In genomic region chr17:58336456-58337094, GRCh38 we compare ENCODE assay signal across 1 cellular context.
A peak's percentile ranks its signal among the peaks of the same experiment; 100 is the strongest.
TF ChIP-seq lines count a peak whose summit lies in the region.

No MANE protein-coding gene starts in this region.

TF ChIP-seq in GM12878, 131 proteins besides CTCF, POLR2A, EP300 and RAD21:
- TF ChIP-seq MTA2 (IDR thresholded peaks at IDR 0.05; ENCODE audit: low read depth) (no peak), TAF1 (IDR thresholded peaks at IDR 0.05; ENCODE audit: borderline replicate concordance, low read depth, low read length) (0 out of 2 replicates have a peak, but pooled peaks have one; percentile 14), SIN3A (IDR thresholded peaks at IDR 0.05; ENCODE audit: low read depth, low read length) (no peak; the same call in 1 of the 2 replicates), BACH1 (IDR thresholded peaks at IDR 0.05; ENCODE audit: borderline replicate concordance) (peak; percentile 33; the same call in 1 of the 2 replicates), WRNIP1 (IDR thresholded peaks at IDR 0.05; ENCODE audit: borderline replicate concordance, low read depth, low read length) (peak; percentile 28; the same call in 1 of the 2 replicates), CEBPB (IDR thresholded peaks at IDR 0.05; ENCODE audit: borderline replicate concordance in 1 of 2, low read depth in 2 of 2, low read length in 2 of 2) (no peak), PML (IDR thresholded peaks at IDR 0.05; ENCODE audit: low read length) (no peak), YY1 (IDR thresholded peaks at IDR 0.05; ENCODE audit: low read depth, low read length) (0 out of 2 replicates have a peak, but pooled peaks have one; percentile 33), PKNOX1 (IDR thresholded peaks at IDR 0.05) (no peak), POU2F2 (IDR thresholded peaks at IDR 0.05; ENCODE audit: borderline replicate concordance, low read depth, low read length) (peak; percentile 62; the same call in 1 of the 3 replicates), SMC3 (IDR thresholded peaks at IDR 0.05; ENCODE audit: borderline replicate concordance, low read length) (0 out of 2 replicates have a peak, but pooled peaks have one; percentile 8), SREBF2 (IDR thresholded peaks at IDR 0.05; ENCODE audit: low read length) (no peak), SPI1 (IDR thresholded peaks at IDR 0.05; ENCODE audit: borderline replicate concordance, insufficient read depth, low read depth, low read length) (0 out of 2 replicates have a peak, but pooled peaks have one; percentile 3), HDGF (IDR thresholded peaks at IDR 0.05) (0 out of 2 replicates have a peak, but pooled peaks have one; percentile 11), TCF3 (IDR thresholded peaks at IDR 0.05; ENCODE audit: borderline replicate concordance, insufficient read depth, low read depth, low read length) (0 out of 2 replicates have a peak, but pooled peaks have one; percentile 16), POLR2AphosphoS2 (IDR thresholded peaks at IDR 0.05; ENCODE audit: low read depth, low read length) (0 out of 2 replicates have a peak, but pooled peaks have one; percentile 34), ELK1 (IDR thresholded peaks at IDR 0.05; ENCODE audit: low read depth, low read length) (0 out of 2 replicates have a peak, but pooled peaks have one; percentile 31), MYB (IDR thresholded peaks at IDR 0.05; ENCODE audit: borderline replicate concordance, low read depth, low read length) (no peak), IKZF1 (conservative IDR thresholded peaks at IDR 0.05) (peak; percentile 74), IKZF2 (IDR thresholded peaks at IDR 0.05) (peak; percentile 15 to 62; a peak in 2 of 4 replicates), NR2F1 (conservative IDR thresholded peaks at IDR 0.05) (0 out of 2 replicates have a peak, but pooled peaks have one; percentile 20)
- TF ChIP-seq, protein P1, sequence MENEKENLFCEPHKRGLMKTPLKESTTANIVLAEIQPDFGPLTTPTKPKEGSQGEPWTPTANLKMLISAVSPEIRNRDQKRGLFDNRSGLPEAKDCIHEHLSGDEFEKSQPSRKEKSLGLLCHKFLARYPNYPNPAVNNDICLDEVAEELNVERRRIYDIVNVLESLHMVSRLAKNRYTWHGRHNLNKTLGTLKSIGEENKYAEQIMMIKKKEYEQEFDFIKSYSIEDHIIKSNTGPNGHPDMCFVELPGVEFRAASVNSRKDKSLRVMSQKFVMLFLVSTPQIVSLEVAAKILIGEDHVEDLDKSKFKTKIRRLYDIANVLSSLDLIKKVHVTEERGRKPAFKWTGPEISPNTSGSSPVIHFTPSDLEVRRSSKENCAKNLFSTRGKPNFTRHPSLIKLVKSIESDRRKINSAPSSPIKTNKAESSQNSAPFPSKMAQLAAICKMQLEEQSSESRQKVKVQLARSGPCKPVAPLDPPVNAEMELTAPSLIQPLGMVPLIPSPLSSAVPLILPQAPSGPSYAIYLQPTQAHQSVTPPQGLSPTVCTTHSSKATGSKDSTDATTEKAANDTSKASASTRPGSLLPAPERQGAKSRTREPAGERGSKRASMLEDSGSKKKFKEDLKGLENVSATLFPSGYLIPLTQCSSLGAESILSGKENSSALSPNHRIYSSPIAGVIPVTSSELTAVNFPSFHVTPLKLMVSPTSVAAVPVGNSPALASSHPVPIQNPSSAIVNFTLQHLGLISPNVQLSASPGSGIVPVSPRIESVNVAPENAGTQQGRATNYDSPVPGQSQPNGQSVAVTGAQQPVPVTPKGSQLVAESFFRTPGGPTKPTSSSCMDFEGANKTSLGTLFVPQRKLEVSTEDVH (IDR thresholded peaks at IDR 0.05; ENCODE audit: low read depth, partially characterized antibody) = no peak
- TF ChIP-seq, protein P2, sequence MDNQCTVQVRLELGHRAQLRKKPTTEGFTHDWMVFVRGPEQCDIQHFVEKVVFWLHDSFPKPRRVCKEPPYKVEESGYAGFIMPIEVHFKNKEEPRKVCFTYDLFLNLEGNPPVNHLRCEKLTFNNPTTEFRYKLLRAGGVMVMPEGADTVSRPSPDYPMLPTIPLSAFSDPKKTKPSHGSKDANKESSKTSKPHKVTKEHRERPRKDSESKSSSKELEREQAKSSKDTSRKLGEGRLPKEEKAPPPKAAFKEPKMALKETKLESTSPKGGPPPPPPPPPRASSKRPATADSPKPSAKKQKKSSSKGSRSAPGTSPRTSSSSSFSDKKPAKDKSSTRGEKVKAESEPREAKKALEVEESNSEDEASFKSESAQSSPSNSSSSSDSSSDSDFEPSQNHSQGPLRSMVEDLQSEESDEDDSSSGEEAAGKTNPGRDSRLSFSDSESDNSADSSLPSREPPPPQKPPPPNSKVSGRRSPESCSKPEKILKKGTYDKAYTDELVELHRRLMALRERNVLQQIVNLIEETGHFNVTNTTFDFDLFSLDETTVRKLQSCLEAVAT (IDR thresholded peaks at IDR 0.05) = peak; percentile 7
- TF ChIP-seq, protein P3, sequence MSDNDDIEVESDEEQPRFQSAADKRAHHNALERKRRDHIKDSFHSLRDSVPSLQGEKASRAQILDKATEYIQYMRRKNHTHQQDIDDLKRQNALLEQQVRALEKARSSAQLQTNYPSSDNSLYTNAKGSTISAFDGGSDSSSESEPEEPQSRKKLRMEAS (IDR thresholded peaks at IDR 0.05; ENCODE audit: low read depth, low read length) = 0 out of 2 replicates have a peak, but pooled peaks have one; percentile 33
TF ChIP-seq in GM12878: peak in this region for 16.
